In genomic region chr5:114898602-114899001, GRCh38 we compare ENCODE assay signal across 24 cellular contexts.
DNase-seq lines count a peak whose midpoint lies in the region; ATAC-seq and TF ChIP-seq lines count a peak whose summit lies in the region.
"Had no signal": no experiment of that assay in that cellular context is flagged by ENCODE, and none has a peak within 500 bp of the region (broad histone marks: within the 10 kb centered on the region; RNA-seq: fewer than 3 reads in every experiment).

No MANE protein-coding gene starts in this region.

- in situ Hi-C loops in KBM-7 (cut with MboI; ENCODE audit: low pct_unique_long_range_greater_than_20kb, low sequenced_read_pairs): no loop called here

- H3K9ac ChIP-seq in SK-N-SH: no peak overlapping the region

- peak; percentile 21; the same call in 1 of the 2 replicates for TF ChIP-seq RAD21 in SK-N-SH (IDR thresholded peaks at IDR 0.05; ENCODE audit: low read length)

- H3K4me1 ChIP-seq in SK-N-SH (ENCODE audit: control insufficient read depth in 1 of 2, insufficient read depth in 2 of 2, low read depth in 1 of 2, low read length in 1 of 2): no peaks in the 10 kb centered on the region
- no peaks in the 10 kb centered on the region for H3K4me1 ChIP-seq in testis
- H3K4me1 ChIP-seq: esophagus squamous epithelium, sigmoid colon, suprapubic skin had no signal

- no peaks in the 10 kb centered on the region for H3K27me3 ChIP-seq in SK-N-SH (ENCODE audit: insufficient read depth)
- H3K27me3 ChIP-seq in WERI-Rb-1 (ENCODE audit: insufficient read depth, low read depth, severe bottlenecking): no peaks in the 10 kb centered on the region
- no peaks in the 10 kb centered on the region for H3K27me3 ChIP-seq in testis
- H3K27me3 ChIP-seq: esophagus squamous epithelium, ovary, sigmoid colon, suprapubic skin had no signal

- no peak for TF ChIP-seq CTCF in SK-N-SH (IDR thresholded peaks at IDR 0.05)
- TF ChIP-seq CTCF in WERI-Rb-1 (IDR thresholded peaks at IDR 0.05; ENCODE audit: low read depth, low read length): peak; percentile 26; the same call in 1 of the 2 replicates
- TF ChIP-seq CTCF in testis (IDR thresholded peaks at IDR 0.05): no peak

- ATAC-seq in SK-N-SH treated with all-trans-retinoic acid at 6 μM for 48 hours: no peak
- no peak for ATAC-seq in Right ventricle myocardium superior (ENCODE audit: poor library complexity)
- ATAC-seq in GM18907 (IDR thresholded peaks at IDR 0.05; ENCODE audit: unreplicated experiment): no peak
- ATAC-seq: naive thymus-derived CD4-positive, alpha-beta T cell; stimulated activated effector memory CD8-positive, alpha-beta T cell treated with anti-CD3 and anti-CD28 coated beads, Interleukin-12 subunit alpha, Interleukin-12 subunit beta, amount 100 ng/mL, for 72 hours had no signal

- no peaks in the 10 kb centered on the region for H3K36me3 ChIP-seq in SK-N-SH (replicated peaks in 1 of 2; ENCODE audit: control insufficient read depth in 1 of 2, insufficient read depth in 2 of 2, low read length in 1 of 2)
- H3K36me3 ChIP-seq in WERI-Rb-1: no peaks in the 10 kb centered on the region
- H3K36me3 ChIP-seq in testis (ENCODE audit: low read depth, missing control alignments): no peaks in the 10 kb centered on the region
- H3K36me3 ChIP-seq: esophagus squamous epithelium, ovary, sigmoid colon, suprapubic skin had no signal

- CTCF ChIA-PET in SK-N-SH (lab: Yijun Ruan, JAX): no interaction called here

- DNase-seq in SK-N-SH (no peak), KBM-7 (peak; percentile 58), WERI-Rb-1 (no peak), testis (peak; percentile 25), Right ventricle myocardium superior (no peak), anterior cingulate cortex (lab: John Stamatoyannopoulos, UW) (no peak)
- DNase-seq: ACHN; activated CD4-positive, alpha-beta T cell treated with anti-CD3 and anti-CD28 coated beads, Interleukin-2, amount 50 U/mL, for 1 hour; C1 segment of cervical spinal cord; effector memory CD4-positive, alpha-beta T cell; esophagus squamous epithelium; mesenchymal stem cell; naive thymus-derived CD4-positive, alpha-beta T cell; NCI-H1105; NCI-H510A; ovary; SHP77; sigmoid colon; T-helper 1 cell had no signal

- H2AFZ ChIP-seq in SK-N-SH (ENCODE audit: low read depth): no peak overlapping the region

- no peak for TF ChIP-seq POLR2A in testis (IDR thresholded peaks at IDR 0.05)

- no peak overlapping the region for H3K27ac ChIP-seq in SK-N-SH (ENCODE audit: low read depth in 2 of 2, low read length in 1 of 2)
- no peak overlapping the region for H3K27ac ChIP-seq in WERI-Rb-1
- no peak overlapping the region for H3K27ac ChIP-seq in testis
- H3K27ac ChIP-seq: esophagus squamous epithelium, HL-60, ovary, sigmoid colon, suprapubic skin had no signal

- POLR2A ChIA-PET in SK-N-SH (lab: Yijun Ruan, JAX): no interaction called here

- no peaks in the 10 kb centered on the region for H3K9me3 ChIP-seq in SK-N-SH
- H3K9me3 ChIP-seq in WERI-Rb-1 (ENCODE audit: severe bottlenecking): no peaks in the 10 kb centered on the region
- H3K9me3 ChIP-seq in testis: no peaks in the 10 kb centered on the region
- H3K9me3 ChIP-seq: esophagus squamous epithelium, ovary, sigmoid colon, suprapubic skin had no signal

- no peaks in the 10 kb centered on the region for H3F3A ChIP-seq in SK-N-SH (replicated peaks; ENCODE audit: insufficient read depth)

- H3K4me3 ChIP-seq in SK-N-SH (ENCODE audit: low read depth in 2 of 2, low read length in 1 of 2) (no peak overlapping the region), WERI-Rb-1 (ENCODE audit: low read depth, low read length) (no peak overlapping the region), testis (no peak overlapping the region)
- H3K4me3 ChIP-seq: esophagus squamous epithelium, ovary, sigmoid colon, suprapubic skin had no signal

- no peaks in the 10 kb centered on the region for H3K79me2 ChIP-seq in SK-N-SH (ENCODE audit: insufficient read depth)

- WGBS in SK-N-SH (ENCODE audit: low lambda C conversion rate): 0% methylated on average over 2 of the region's 2 CpGs
- 61 to 81% methylated on average over 2 of the region's 2 CpGs for WGBS in testis, 2 donors

- H3K9me2 ChIP-seq in SK-N-SH: no peaks in the 10 kb centered on the region

- intact Hi-C loops in testis (cut with DNase I; ENCODE audit: low total_unique reads) (no loop called here), Right ventricle myocardium superior (cut with DNase I) (no loop called here)

- no peak overlapping the region for H3K4me2 ChIP-seq in SK-N-SH

- H4K20me1 ChIP-seq in SK-N-SH (ENCODE audit: insufficient read depth): no peaks in the 10 kb centered on the region

- no peak for TF ChIP-seq EP300 in SK-N-SH (IDR thresholded peaks at IDR 0.05; ENCODE audit: borderline replicate concordance in 1 of 2, low read depth in 1 of 2, low read length in 1 of 2)

TF ChIP-seq in SK-N-SH, 30 proteins besides CTCF, POLR2A, EP300 and RAD21 (continues in another document):
- TF ChIP-seq YY1 (IDR thresholded peaks at IDR 0.05; ENCODE audit: low read depth): no peak
- TF ChIP-seq, protein P1, sequence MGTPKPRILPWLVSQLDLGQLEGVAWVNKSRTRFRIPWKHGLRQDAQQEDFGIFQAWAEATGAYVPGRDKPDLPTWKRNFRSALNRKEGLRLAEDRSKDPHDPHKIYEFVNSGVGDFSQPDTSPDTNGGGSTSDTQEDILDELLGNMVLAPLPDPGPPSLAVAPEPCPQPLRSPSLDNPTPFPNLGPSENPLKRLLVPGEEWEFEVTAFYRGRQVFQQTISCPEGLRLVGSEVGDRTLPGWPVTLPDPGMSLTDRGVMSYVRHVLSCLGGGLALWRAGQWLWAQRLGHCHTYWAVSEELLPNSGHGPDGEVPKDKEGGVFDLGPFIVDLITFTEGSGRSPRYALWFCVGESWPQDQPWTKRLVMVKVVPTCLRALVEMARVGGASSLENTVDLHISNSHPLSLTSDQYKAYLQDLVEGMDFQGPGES (IDR thresholded peaks at IDR 0.05; ENCODE audit: low read depth, low read length): no peak
- TF ChIP-seq TAF1 (IDR thresholded peaks at IDR 0.05; ENCODE audit: borderline replicate concordance, low read depth, low read length): no peak
- no peak for TF ChIP-seq SIN3A (IDR thresholded peaks at IDR 0.05; ENCODE audit: borderline replicate concordance, low read depth, low read length)
- TF ChIP-seq RXRA (IDR thresholded peaks at IDR 0.05; ENCODE audit: borderline replicate concordance, low read depth): no peak
- TF ChIP-seq, protein P2, sequence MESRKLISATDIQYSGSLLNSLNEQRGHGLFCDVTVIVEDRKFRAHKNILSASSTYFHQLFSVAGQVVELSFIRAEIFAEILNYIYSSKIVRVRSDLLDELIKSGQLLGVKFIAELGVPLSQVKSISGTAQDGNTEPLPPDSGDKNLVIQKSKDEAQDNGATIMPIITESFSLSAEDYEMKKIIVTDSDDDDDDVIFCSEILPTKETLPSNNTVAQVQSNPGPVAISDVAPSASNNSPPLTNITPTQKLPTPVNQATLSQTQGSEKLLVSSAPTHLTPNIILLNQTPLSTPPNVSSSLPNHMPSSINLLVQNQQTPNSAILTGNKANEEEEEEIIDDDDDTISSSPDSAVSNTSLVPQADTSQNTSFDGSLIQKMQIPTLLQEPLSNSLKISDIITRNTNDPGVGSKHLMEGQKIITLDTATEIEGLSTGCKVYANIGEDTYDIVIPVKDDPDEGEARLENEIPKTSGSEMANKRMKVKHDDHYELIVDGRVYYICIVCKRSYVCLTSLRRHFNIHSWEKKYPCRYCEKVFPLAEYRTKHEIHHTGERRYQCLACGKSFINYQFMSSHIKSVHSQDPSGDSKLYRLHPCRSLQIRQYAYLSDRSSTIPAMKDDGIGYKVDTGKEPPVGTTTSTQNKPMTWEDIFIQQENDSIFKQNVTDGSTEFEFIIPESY (IDR thresholded peaks at IDR 0.05; ENCODE audit: borderline replicate concordance, low read depth): no peak
- no peak for TF ChIP-seq TCF12 (IDR thresholded peaks at IDR 0.05)
- no peak for TF ChIP-seq GATA2 (CRISPR knock-in tag; IDR thresholded peaks at IDR 0.05)

TF ChIP-seq in SK-N-SH treated with all-trans-retinoic acid at 6 μM for 48 hours, 23 proteins besides CTCF, POLR2A, EP300 and RAD21:
- no peak for TF ChIP-seq CREB5 (CRISPR knock-in tag; IDR thresholded peaks at IDR 0.05; ENCODE audit: low read depth)
- no peak for TF ChIP-seq TCF4 (CRISPR knock-in tag; IDR thresholded peaks at IDR 0.05; ENCODE audit: borderline replicate concordance)
- no peak for TF ChIP-seq ZNF70 (CRISPR knock-in tag; IDR thresholded peaks at IDR 0.05)
- TF ChIP-seq ZNF8 (CRISPR knock-in tag; IDR thresholded peaks at IDR 0.05): no peak
- TF ChIP-seq ZFP30 (CRISPR knock-in tag; IDR thresholded peaks at IDR 0.05): no peak
- no peak for TF ChIP-seq ESRRG (CRISPR knock-in tag; IDR thresholded peaks at IDR 0.05)
- TF ChIP-seq OSR1 (CRISPR knock-in tag; IDR thresholded peaks at IDR 0.05): no peak
- TF ChIP-seq PATZ1 (CRISPR knock-in tag; IDR thresholded peaks at IDR 0.05; ENCODE audit: borderline replicate concordance): no peak

Comparison
In these comparisons a context has a peak if more than half of its experiments do, and no peak if none do; other contexts are left out.
1. DNase-seq: peak in KBM-7 (single experiment) and testis (single experiment); none in SK-N-SH (single experiment), WERI-Rb-1 (single experiment), Right ventricle myocardium superior (single experiment) and anterior cingulate cortex (0 of 58).